In the genomic region with DNA sequence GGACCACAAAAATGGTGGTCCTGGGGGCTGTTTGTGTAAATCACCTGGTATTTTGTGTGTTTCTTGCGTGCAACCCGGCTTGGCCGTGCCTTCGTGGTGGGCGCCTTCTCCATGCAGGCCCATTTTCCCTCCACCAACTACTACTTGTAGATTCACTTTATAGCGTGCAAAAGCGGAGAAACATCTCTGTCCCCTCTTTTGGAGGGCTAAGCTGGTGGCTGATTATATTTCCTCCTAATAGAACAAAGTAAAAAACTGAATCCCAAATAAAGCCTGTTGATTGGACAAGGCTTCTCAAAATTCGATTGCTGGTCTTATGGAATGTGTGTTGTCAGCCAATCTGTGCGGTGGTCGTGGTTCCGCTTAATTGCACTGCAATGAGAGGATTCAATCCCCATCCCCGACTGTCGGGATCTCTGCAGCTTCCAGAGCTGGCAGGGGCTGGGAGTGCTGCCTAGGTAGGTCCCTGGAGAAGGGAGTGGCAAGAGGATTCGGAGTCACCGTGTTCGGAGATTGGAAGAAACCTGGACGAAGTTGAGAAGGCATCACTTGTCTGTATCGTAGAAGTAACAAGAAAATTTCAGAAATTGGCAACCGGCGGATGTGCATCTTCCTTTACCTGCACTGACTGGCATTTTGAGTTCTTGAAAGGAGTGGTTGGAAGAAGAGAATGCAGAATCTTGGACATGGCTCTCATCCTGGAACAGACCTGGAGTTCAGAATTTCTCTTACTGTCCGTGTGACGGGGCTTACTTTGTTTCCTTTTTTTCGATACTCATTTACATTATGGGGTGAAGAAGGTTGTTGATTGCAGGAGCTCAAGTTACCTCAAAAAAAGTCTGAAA, we compare ENCODE assay signal across 8 cellular contexts. TPM values are rescaled to one million over a fixed set of nuclear protein-coding genes. Genes with fewer than 3 reads are reported as not detected.
DNase-seq lines count a peak whose midpoint lies in the region; ATAC-seq lines count a peak whose summit lies in the region.

No MANE protein-coding gene starts in this region.

- H3K9me3 Mint-ChIP-seq in activated T-helper 2 cell treated with anti-CD3 and anti-CD28 coated beads, Interferon-gamma antibody, Interleukin-2, Interleukin-4, amounts not matched to agents 10 μg/mL and 5 μg/mL and 100 μg/mL, durations not matched to agents 14 hours and 24 hours and 36 hours: no peaks in the 10 kb centered on the region

- H3K27me3 Mint-ChIP-seq in activated T-helper 2 cell treated with anti-CD3 and anti-CD28 coated beads, Interferon-gamma antibody, Interleukin-2, Interleukin-4, amounts not matched to agents 10 μg/mL and 5 μg/mL and 100 μg/mL, durations not matched to agents 14 hours and 24 hours and 36 hours (ENCODE audit: low read depth): no peaks in the 10 kb centered on the region

- peak; percentile 78 for DNase-seq in ELF-1 (ENCODE audit: low read depth, low spot score)
- peak; percentile 25 for DNase-seq in HuH-7.5 (ENCODE audit: low spot score)
- no peak for DNase-seq in activated T-helper 2 cell treated with anti-CD3 and anti-CD28 coated beads, Interferon-gamma antibody, Interleukin-2, Interleukin-4, amounts not matched to agents 10 μg/mL and 5 μg/mL and 100 μg/mL, durations not matched to agents 14 hours and 24 hours and 36 hours (ENCODE audit: low spot score)
- peak; percentile 24 for DNase-seq in hepatic stellate cell (ENCODE audit: low spot score)
- DNase-seq in renal cortical epithelial cell (ENCODE audit: low read depth): peak; percentile 14
- DNase-seq in Ammon's horn (ENCODE audit: low spot score): no peak
- no peak for DNase-seq in OCI-M2 (lab: John Stamatoyannopoulos, UW; ENCODE audit: unreplicated experiment)

- H3K27ac Mint-ChIP-seq in activated T-helper 2 cell treated with anti-CD3 and anti-CD28 coated beads, Interferon-gamma antibody, Interleukin-2, Interleukin-4, amounts not matched to agents 10 μg/mL and 5 μg/mL and 100 μg/mL, durations not matched to agents 14 hours and 24 hours and 36 hours: peak overlapping the region; percentile 92

- H3K4me3 Mint-ChIP-seq in activated T-helper 2 cell treated with anti-CD3 and anti-CD28 coated beads, Interferon-gamma antibody, Interleukin-2, Interleukin-4, amounts not matched to agents 10 μg/mL and 5 μg/mL and 100 μg/mL, durations not matched to agents 14 hours and 24 hours and 36 hours (ENCODE audit: low read depth): peak overlapping the region; percentile 90

- H3K4me1 Mint-ChIP-seq in activated T-helper 2 cell treated with anti-CD3 and anti-CD28 coated beads, Interferon-gamma antibody, Interleukin-2, Interleukin-4, amounts not matched to agents 10 μg/mL and 5 μg/mL and 100 μg/mL, durations not matched to agents 14 hours and 24 hours and 36 hours (ENCODE audit: low read depth): peaks cover 34% of the 10 kb centered on the region

- intact Hi-C loops in activated T-helper 2 cell treated with anti-CD3 and anti-CD28 coated beads, Interferon-gamma antibody, Interleukin-2, Interleukin-4, amounts not matched to agents 10 μg/mL and 5 μg/mL and 100 μg/mL, durations not matched to agents 14 hours and 24 hours and 36 hours (cut with micrococcal nuclease): no loop called here

- peaks cover 37% of the 10 kb centered on the region for H3K36me3 Mint-ChIP-seq in activated T-helper 2 cell treated with anti-CD3 and anti-CD28 coated beads, Interferon-gamma antibody, Interleukin-2, Interleukin-4, amounts not matched to agents 10 μg/mL and 5 μg/mL and 100 μg/mL, durations not matched to agents 14 hours and 24 hours and 36 hours (ENCODE audit: low read depth)

- ATAC-seq in GM18870 (IDR thresholded peaks at IDR 0.05; ENCODE audit: unreplicated experiment): no peak

RNA-seq across cellular contexts. Expression of a gene that starts 1.1 kb away (rescaled TPM):
- total RNA-seq in activated T-helper 2 cell treated with anti-CD3 and anti-CD28 coated beads, Interferon-gamma antibody, Interleukin-2, Interleukin-4, amounts not matched to agents 10 μg/mL and 5 μg/mL and 100 μg/mL, durations not matched to agents 14 hours and 24 hours and 36 hours: 41.8 and 42.3 TPM in 2 replicates
- total RNA-seq in renal cortical epithelial cell: 14.8 and 19.5 TPM in 2 replicates

RNA-seq across cellular contexts. Expression of a gene that starts 41.3 kb away (rescaled TPM):
- total RNA-seq in activated T-helper 2 cell treated with anti-CD3 and anti-CD28 coated beads, Interferon-gamma antibody, Interleukin-2, Interleukin-4, amounts not matched to agents 10 μg/mL and 5 μg/mL and 100 μg/mL, durations not matched to agents 14 hours and 24 hours and 36 hours: 21.2 and 23.6 TPM in 2 replicates
- 15.1 and 23.6 TPM in 2 replicates for total RNA-seq in renal cortical epithelial cell

Comparison
In these comparisons a context has a peak if more than half of its experiments do, and no peak if none do; other contexts are left out.
1. DNase-seq: peak in ELF-1 (single experiment), HuH-7.5 (single experiment), hepatic stellate cell (single experiment) and renal cortical epithelial cell (single experiment); none in activated T-helper 2 cell treated with anti-CD3 and anti-CD28 coated beads, Interferon-gamma antibody, Interleukin-2, Interleukin-4, amounts not matched to agents 10 μg/mL and 5 μg/mL and 100 μg/mL, durations not matched to agents 14 hours and 24 hours and 36 hours (single experiment), Ammon's horn (single experiment) and OCI-M2 (single experiment).